Comparison of ENCODE assay signal across 1 cellular context in genomic region chr1:235206533-235207201, GRCh38.
TF ChIP-seq lines count a peak whose summit lies in the region.

No MANE protein-coding gene starts in this region.

TF ChIP-seq in WTC11, 78 proteins besides CTCF, POLR2A, EP300 and RAD21 (continued from another document):
- TF ChIP-seq PREB (CRISPR knock-in tag; IDR thresholded peaks at IDR 0.05; ENCODE audit: borderline replicate concordance) = no peak
- TF ChIP-seq TEAD4 (CRISPR knock-in tag; IDR thresholded peaks at IDR 0.05) = no peak
- no peak for TF ChIP-seq ZNF121 (CRISPR knock-in tag; IDR thresholded peaks at IDR 0.05)
- TF ChIP-seq KAT7 (CRISPR knock-in tag; IDR thresholded peaks at IDR 0.05; ENCODE audit: borderline replicate concordance) = no peak
